Comparison of ENCODE assay signal across 11 cellular contexts in genomic region chr2:142872900-142873724, GRCh38. TPM values are rescaled to one million over a fixed set of nuclear protein-coding genes. Genes with fewer than 3 reads are reported as not detected.
DNase-seq lines count a peak whose midpoint lies in the region; TF ChIP-seq lines count a peak whose summit lies in the region.
"Had no signal": no experiment of that assay in that cellular context is flagged by ENCODE, and none has a peak within 500 bp of the region (broad histone marks: within the 10 kb centered on the region; RNA-seq: fewer than 3 reads in every experiment).

No MANE protein-coding gene starts in this region.

- intact Hi-C loops in PC-9 (cut with micrococcal nuclease; ENCODE audit: unreplicated experiment) = no loop called here

- peak overlapping the region; percentile 77 for H3K4me2 ChIP-seq in PC-9
- peak overlapping the region; percentile 59 for H3K4me2 ChIP-seq in skeletal muscle satellite cell (ENCODE audit: low read length)
- H3K4me2 ChIP-seq: KMS-11 had no signal

- H3K4me3 ChIP-seq in PC-9 (peak overlapping the region; percentile 28; the same call in 1 of the 2 replicates), epithelial cell of esophagus (ENCODE audit: low read length) (no peak overlapping the region), skeletal muscle satellite cell (ENCODE audit: low read length) (no peak overlapping the region), WERI-Rb-1 (ENCODE audit: low read depth, low read length) (no peak overlapping the region)

- H3K4me1 ChIP-seq in PC-9 (replicated peaks; ENCODE audit: insufficient read depth) (peaks cover 46% of the 10 kb centered on the region), skeletal muscle satellite cell (ENCODE audit: control insufficient read depth, insufficient read depth, low read length) (peaks cover 49% of the 10 kb centered on the region)

- peaks cover 36% of the 10 kb centered on the region for H3F3A ChIP-seq in PC-9 (ENCODE audit: insufficient read depth, low read depth)

- no peaks in the 10 kb centered on the region for H3K36me3 Mint-ChIP-seq in immature natural killer cell

- H3K9me2 ChIP-seq in PC-9 (ENCODE audit: insufficient read depth) = no peaks in the 10 kb centered on the region

- H3K9me3 ChIP-seq in PC-9 (ENCODE audit: insufficient read depth, low read depth) (peaks cover 35% of the 10 kb centered on the region), skeletal muscle satellite cell (replicated peaks; ENCODE audit: low read length) (no peaks in the 10 kb centered on the region), WERI-Rb-1 (ENCODE audit: severe bottlenecking) (no peaks in the 10 kb centered on the region)

- DNase-seq in GM04504 (ENCODE audit: low read depth) = peak; percentile 40
- peak in 1 of 2 experiments; percentile 89 for DNase-seq in PC-9
- DNase-seq in epithelial cell of esophagus (ENCODE audit: low read depth) = peak; percentile 92
- DNase-seq in NCI-H82 (lab: John Stamatoyannopoulos, UW) = no peak
- DNase-seq in WERI-Rb-1 = no peak
- DNase-seq in immature natural killer cell = no peak
- DNase-seq in activated T-cell treated with anti-CD3 and anti-CD28 coated beads, Interleukin-2, amount 50 U/mL, for 1 hour = no peak
- DNase-seq: GF-D8, mesendoderm had no signal

- H3K36me3 ChIP-seq in PC-9 (ENCODE audit: low read depth) (peaks cover 17% of the 10 kb centered on the region; the same call in 1 of the 2 replicates), skeletal muscle satellite cell (ENCODE audit: insufficient read depth, low read length) (no peaks in the 10 kb centered on the region), WERI-Rb-1 (no peaks in the 10 kb centered on the region)

- H3K27me3 Mint-ChIP-seq in immature natural killer cell (ENCODE audit: low read depth in 3 of 3) = peaks cover 0 to 4% (median 0%) of the 10 kb centered on the region in 3 donors

- H3K79me2 ChIP-seq in PC-9 (ENCODE audit: low read depth) = no peaks in the 10 kb centered on the region

- TSS peak; percentile 81 for BruUV-seq in PC-9 (replicated peaks; lab: Mats Ljungman, UMichigan)

- H3K9me3 Mint-ChIP-seq in immature natural killer cell = no peaks in the 10 kb centered on the region

- H3K27ac ChIP-seq in PC-9 (peak overlapping the region; percentile 100), WERI-Rb-1 (no peak overlapping the region)
- H3K27ac ChIP-seq: KMS-11 had no signal

- peak overlapping the region; percentile 53; the same call in 1 of the 2 replicates for H2AFZ ChIP-seq in PC-9

- TF ChIP-seq CTCF in PC-9 (conservative IDR thresholded peaks at IDR 0.05) = no peak
- no peak for TF ChIP-seq CTCF in epithelial cell of esophagus (IDR thresholded peaks at IDR 0.05; ENCODE audit: insufficient read depth, low read depth, low read length, missing control alignments)
- TF ChIP-seq CTCF in WERI-Rb-1 (IDR thresholded peaks at IDR 0.05; ENCODE audit: low read depth, low read length) = no peak

- POLR2A ChIA-PET in PC-9 (lab: Charles Lee; ENCODE audit: unreplicated experiment) = interaction anchor here (0.6 kb wide), 1 partner anchor 14 kb away, joined by 3 read pairs; no protein-coding TSS in a partner anchor

- no peak overlapping the region for H3K4me3 Mint-ChIP-seq in immature natural killer cell

- peaks cover 7 to 9% of the 10 kb centered on the region in 2 donors for H3K4me1 Mint-ChIP-seq in immature natural killer cell

- CTCF ChIA-PET in PC-9 (lab: Charles Lee) = interaction anchor here (0.5 kb wide), 1 partner anchor 116 kb away, joined by 10 read pairs; no protein-coding TSS in a partner anchor

- no peaks in the 10 kb centered on the region for H4K20me1 ChIP-seq in PC-9 (ENCODE audit: insufficient read depth)

- H3K27ac Mint-ChIP-seq in immature natural killer cell = no peak overlapping the region

- H3K9ac ChIP-seq in skeletal muscle satellite cell (ENCODE audit: low read depth, low read length) = peak overlapping the region; percentile 82
- H3K9ac ChIP-seq: KMS-11 had no signal

- no peaks in the 10 kb centered on the region for H3K27me3 ChIP-seq in PC-9 (ENCODE audit: insufficient read depth, low read depth)
- no peaks in the 10 kb centered on the region for H3K27me3 ChIP-seq in skeletal muscle satellite cell (ENCODE audit: control insufficient read depth, insufficient read depth, low read length)
- H3K27me3 ChIP-seq in WERI-Rb-1 (ENCODE audit: insufficient read depth, low read depth, severe bottlenecking) = no peaks in the 10 kb centered on the region

RNA-seq across cellular contexts. Expression of gene KYNU, which starts 4.4 kb away (rescaled TPM):
- total RNA-seq in PC-9 (2021) = 44.5 and 55.7 TPM in 2 replicates
- 15.9 and 54.5 TPM in 2 replicates for total RNA-seq in skeletal muscle satellite cell (2012; rRNA removed)
- 1 to 10 TPM in 2 of 3 donors, under 1 TPM in 1; 0.84 to 4.4 (median 4.3) TPM for polyA plus RNA-seq in immature natural killer cell

Comparison
In these comparisons a context has a peak if more than half of its experiments do, and no peak if none do; other contexts are left out.
1. DNase-seq: peak in GM04504 (single experiment) and epithelial cell of esophagus (single experiment); none in NCI-H82 (single experiment), WERI-Rb-1 (single experiment), immature natural killer cell (0 of 3) and activated T-cell treated with anti-CD3 and anti-CD28 coated beads, Interleukin-2, amount 50 U/mL, for 1 hour (single experiment).